In genomic region chr1:10980841-10981727, GRCh38 we compare ENCODE assay signal across 1 cellular context.
TF ChIP-seq lines count a peak whose summit lies in the region.

No MANE protein-coding gene starts in this region.

TF ChIP-seq in K562, 482 proteins besides CTCF, POLR2A, EP300 and RAD21 (continued from another document):
- TF ChIP-seq, protein P1, sequence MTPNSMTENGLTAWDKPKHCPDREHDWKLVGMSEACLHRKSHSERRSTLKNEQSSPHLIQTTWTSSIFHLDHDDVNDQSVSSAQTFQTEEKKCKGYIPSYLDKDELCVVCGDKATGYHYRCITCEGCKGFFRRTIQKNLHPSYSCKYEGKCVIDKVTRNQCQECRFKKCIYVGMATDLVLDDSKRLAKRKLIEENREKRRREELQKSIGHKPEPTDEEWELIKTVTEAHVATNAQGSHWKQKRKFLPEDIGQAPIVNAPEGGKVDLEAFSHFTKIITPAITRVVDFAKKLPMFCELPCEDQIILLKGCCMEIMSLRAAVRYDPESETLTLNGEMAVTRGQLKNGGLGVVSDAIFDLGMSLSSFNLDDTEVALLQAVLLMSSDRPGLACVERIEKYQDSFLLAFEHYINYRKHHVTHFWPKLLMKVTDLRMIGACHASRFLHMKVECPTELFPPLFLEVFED (CRISPR knock-in tag; conservative IDR thresholded peaks at IDR 0.05), result 0 out of 2 replicates have a peak, but pooled peaks have one; percentile 30
- TF ChIP-seq HMGN3 (IDR thresholded peaks at IDR 0.05; ENCODE audit: borderline replicate concordance, extremely low read depth, insufficient read length, low read depth, low read length) (no peak), ZNF407 (IDR thresholded peaks at IDR 0.05; ENCODE audit: low read depth) (no peak), ETV1 (tag; conservative IDR thresholded peaks at IDR 0.05; ENCODE audit: low read depth) (no peak), CC2D1A (IDR thresholded peaks at IDR 0.05) (no peak), E4F1 (CRISPR knock-in tag; IDR thresholded peaks at IDR 0.05; ENCODE audit: borderline replicate concordance) (no peak), ZNF778 (CRISPR knock-in tag; IDR thresholded peaks at IDR 0.05) (no peak), ZNF121 (CRISPR knock-in tag; conservative IDR thresholded peaks at IDR 0.05) (peak; percentile 69), SMARCC2 (IDR thresholded peaks at IDR 0.05; ENCODE audit: low read depth) (no peak), YY1 (IDR thresholded peaks at IDR 0.05; ENCODE audit: borderline replicate concordance in 1 of 3, control insufficient read depth in 1 of 3, extremely low read depth in 1 of 3, insufficient read depth in 3 of 3, insufficient read length in 1 of 3, insufficient replicate concordance in 2 of 3, low read depth in 1 of 3, low read length in 2 of 3) (no peak)
- TF ChIP-seq, protein P2, sequence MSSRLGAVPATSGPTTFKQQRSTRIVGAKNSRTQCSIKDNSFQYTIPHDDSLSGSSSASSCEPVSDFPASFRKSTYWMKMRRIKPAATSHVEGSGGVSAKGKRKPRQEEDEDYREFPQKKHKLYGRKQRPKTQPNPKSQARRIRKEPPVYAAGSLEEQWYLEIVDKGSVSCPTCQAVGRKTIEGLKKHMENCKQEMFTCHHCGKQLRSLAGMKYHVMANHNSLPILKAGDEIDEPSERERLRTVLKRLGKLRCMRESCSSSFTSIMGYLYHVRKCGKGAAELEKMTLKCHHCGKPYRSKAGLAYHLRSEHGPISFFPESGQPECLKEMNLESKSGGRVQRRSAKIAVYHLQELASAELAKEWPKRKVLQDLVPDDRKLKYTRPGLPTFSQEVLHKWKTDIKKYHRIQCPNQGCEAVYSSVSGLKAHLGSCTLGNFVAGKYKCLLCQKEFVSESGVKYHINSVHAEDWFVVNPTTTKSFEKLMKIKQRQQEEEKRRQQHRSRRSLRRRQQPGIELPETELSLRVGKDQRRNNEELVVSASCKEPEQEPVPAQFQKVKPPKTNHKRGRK (tag; IDR thresholded peaks at IDR 0.05), result peak; percentile 48; the same call in 1 of the 2 replicates
